In genomic region chr6:95577317-95578105, GRCh38 we compare ENCODE assay signal across 8 cellular contexts. TPM values are rescaled to one million over a fixed set of nuclear protein-coding genes. Genes with fewer than 3 reads are reported as not detected.
DNase-seq lines count a peak whose midpoint lies in the region; ATAC-seq and TF ChIP-seq lines count a peak whose summit lies in the region.

MANEA (plus strand) TSS chr6:95577535; CDS start chr6:95586440, 8,905 bp downstream.

- ATAC-seq in stimulated activated naive CD8-positive, alpha-beta T cell treated with anti-CD3 and anti-CD28 coated beads, Interleukin-15, amount 100 ng/mL, for 72 hours, result peak; percentile 95

- no peaks in the 10 kb centered on the region for H3K36me3 ChIP-seq in H7 (replicated peaks; ENCODE audit: control insufficient read depth, insufficient read depth, low read length)
- H3K36me3 ChIP-seq in Loucy (ENCODE audit: insufficient read depth, low read length), result no peaks in the 10 kb centered on the region
- H3K36me3 ChIP-seq in neural cell (ENCODE audit: insufficient read depth, low read length), result no peaks in the 10 kb centered on the region

- H3K27me3 ChIP-seq in H7 (ENCODE audit: control insufficient read depth, insufficient read depth, low read length), result no peaks in the 10 kb centered on the region
- no peaks in the 10 kb centered on the region for H3K27me3 ChIP-seq in Loucy (ENCODE audit: insufficient read depth, low read length, poor library complexity, severe bottlenecking)
- H3K27me3 ChIP-seq in neural cell (ENCODE audit: insufficient read depth, low read depth, low read length), result no peaks in the 10 kb centered on the region

- H3K4me2 ChIP-seq in Loucy (ENCODE audit: low read depth, low read length, poor library complexity, severe bottlenecking) (peak within 1 kb of the TSS; percentile 79), neural cell (ENCODE audit: low read length) (peak within 1 kb of the TSS; percentile 97)

- H3K9me3 ChIP-seq in Loucy (ENCODE audit: insufficient read depth, low read depth, low read length), result no peaks in the 10 kb centered on the region
- no peaks in the 10 kb centered on the region for H3K9me3 ChIP-seq in neural cell (ENCODE audit: low read length)

- H2AFZ ChIP-seq in Loucy (ENCODE audit: low read length) (peak within 1 kb of the TSS; percentile 98), neural cell (ENCODE audit: low read depth, low read length) (peak within 1 kb of the TSS; percentile 61)

- H3K9ac ChIP-seq in Loucy (ENCODE audit: low read depth, low read length, poor library complexity, severe bottlenecking) (peak within 1 kb of the TSS; percentile 92), neural cell (ENCODE audit: low read length) (peak within 1 kb of the TSS; percentile 80)

- DNase-seq in ELR (ENCODE audit: low read depth), result peak; percentile 90
- DNase-seq in H7, result peak; percentile 89
- DNase-seq in SHP77 (lab: John Stamatoyannopoulos, UW), result peak; percentile 85 to 93
- DNase-seq in activated effector memory CD4-positive, alpha-beta T cell treated with Interleukin-2 at 50 U/mL for 16 hours, result peak; percentile 76
- DNase-seq in fibroblast of the conjunctiva (ENCODE audit: low read depth), result peak; percentile 90
- DNase-seq in stimulated activated naive CD8-positive, alpha-beta T cell treated with anti-CD3 and anti-CD28 coated beads, Interleukin-15, amount 100 ng/mL, for 72 hours, result peak; percentile 87 to 88

- H4K20me1 ChIP-seq in Loucy (ENCODE audit: insufficient read depth, low read length, poor library complexity, severe bottlenecking) (peaks cover 4% of the 10 kb centered on the region), neural cell (ENCODE audit: insufficient read depth) (no peaks in the 10 kb centered on the region)

- TF ChIP-seq RAD21 in neural cell (conservative IDR thresholded peaks at IDR 0.05), result peak; percentile 45

- no peaks in the 10 kb centered on the region for H3K9me2 ChIP-seq in Loucy (replicated peaks; ENCODE audit: low read depth, low read length)
- no peaks in the 10 kb centered on the region for H3K9me2 ChIP-seq in neural cell (ENCODE audit: insufficient read depth, low read length)

- peak within 1 kb of the TSS; percentile 51 for H3K4me3 ChIP-seq in H7 (ENCODE audit: insufficient read depth, low read depth, low read length)
- peak within 1 kb of the TSS; percentile 92 for H3K4me3 ChIP-seq in Loucy (ENCODE audit: low read length, poor library complexity, severe bottlenecking)
- H3K4me3 ChIP-seq in neural cell (ENCODE audit: low read length), result peak within 1 kb of the TSS; percentile 73

- H3K27me3 Mint-ChIP-seq in stimulated activated naive CD8-positive, alpha-beta T cell treated with anti-CD3 and anti-CD28 coated beads, Interleukin-15, amount 100 ng/mL, for 72 hours, result no peaks in the 10 kb centered on the region

- TF ChIP-seq CTCF in Loucy (conservative IDR thresholded peaks at IDR 0.05; ENCODE audit: low read length) (no peak), neural cell (IDR thresholded peaks at IDR 0.05; ENCODE audit: poor library complexity, severe bottlenecking) (peak; percentile 33)

- peaks cover 60% of the 10 kb centered on the region for H3K79me2 ChIP-seq in Loucy (ENCODE audit: insufficient read depth, low read length)
- H3K79me2 ChIP-seq in neural cell (replicated peaks; ENCODE audit: insufficient read depth, low read length), result peaks cover 35% of the 10 kb centered on the region

- peak within 1 kb of the TSS; percentile 94 to 95 for H3K4me3 Mint-ChIP-seq in stimulated activated naive CD8-positive, alpha-beta T cell treated with anti-CD3 and anti-CD28 coated beads, Interleukin-15, amount 100 ng/mL, for 72 hours

- TF ChIP-seq EP300 in neural cell (conservative IDR thresholded peaks at IDR 0.05; ENCODE audit: poor library complexity, severe bottlenecking), result peak; percentile 40

- H3F3A ChIP-seq in Loucy (ENCODE audit: low read depth) (peaks cover 11% of the 10 kb centered on the region), neural cell (ENCODE audit: insufficient read depth, low read length, poor library complexity, severe bottlenecking) (no peaks in the 10 kb centered on the region)

- H3K27ac Mint-ChIP-seq in stimulated activated naive CD8-positive, alpha-beta T cell treated with anti-CD3 and anti-CD28 coated beads, Interleukin-15, amount 100 ng/mL, for 72 hours, result peak within 1 kb of the TSS; percentile 99

- peaks cover 31% of the 10 kb centered on the region for H3K4me1 Mint-ChIP-seq in stimulated activated naive CD8-positive, alpha-beta T cell treated with anti-CD3 and anti-CD28 coated beads, Interleukin-15, amount 100 ng/mL, for 72 hours

- no peaks in the 10 kb centered on the region for H3K9me3 Mint-ChIP-seq in stimulated activated naive CD8-positive, alpha-beta T cell treated with anti-CD3 and anti-CD28 coated beads, Interleukin-15, amount 100 ng/mL, for 72 hours

- H3K27ac ChIP-seq in neural cell (ENCODE audit: low read length), result peak within 1 kb of the TSS; percentile 88

- H3K4me1 ChIP-seq in Loucy (ENCODE audit: insufficient read depth, low read length, poor library complexity, severe bottlenecking), result peaks cover 48% of the 10 kb centered on the region

TF ChIP-seq in neural cell, 6 proteins besides CTCF, POLR2A, EP300 and RAD21:
- TF ChIP-seq MXI1 (conservative IDR thresholded peaks at IDR 0.05; ENCODE audit: poor library complexity, severe bottlenecking) (peak; percentile 72), POLR2AphosphoS5 (IDR thresholded peaks at IDR 0.05) (peak; percentile 31), REST (IDR thresholded peaks at IDR 0.05; ENCODE audit: borderline replicate concordance) (peak; percentile 26), SMC3 (conservative IDR thresholded peaks at IDR 0.05; ENCODE audit: poor library complexity) (peak; percentile 33), EZH2 (IDR thresholded peaks at IDR 0.05; ENCODE audit: borderline replicate concordance, insufficient read depth, low read length, poor library complexity, severe bottlenecking) (no peak), TAF1 (IDR thresholded peaks at IDR 0.05; ENCODE audit: low read depth) (peak; percentile 18)

RNA-seq across cellular contexts. Expression of gene MANEA, which starts in this region (rescaled TPM):
- 13.7 and 14.5 TPM in 2 replicates for total RNA-seq in H7 (2014; rRNA removed; shearing (Covaris generic))
- polyA plus RNA-seq in neural cell, result 5.2 and 7.9 TPM in 2 replicates
- 17.3 and 17.8 TPM in 2 replicates for polyA minus RNA-seq in neural cell

Comparison
In these comparisons a context has a peak if more than half of its experiments do, and no peak if none do; other contexts are left out.
1. Peak in every context shown above with its lines: DNase-seq, ATAC-seq, H3K4me3 ChIP-seq and H3K27ac ChIP-seq.